8 cellular contexts compared by ENCODE assay signal in genomic region chr2:636649-637405, GRCh38. TPM values are rescaled to one million over a fixed set of nuclear protein-coding genes. Genes with fewer than 3 reads are reported as not detected.
DNase-seq lines count a peak whose midpoint lies in the region; ATAC-seq, FAIRE-seq and TF ChIP-seq lines count a peak whose summit lies in the region.

No MANE protein-coding gene starts in this region.

- H3K4me3 ChIP-seq in SK-N-MC (no peak overlapping the region), right cardiac atrium (ENCODE audit: low read length) (peak overlapping the region; percentile 0)

- H3K9ac ChIP-seq in SK-N-MC (ENCODE audit: insufficient read length), result no peak overlapping the region

- ATAC-seq in right cardiac atrium (peak; percentile 79 to 83), GM18519 (IDR thresholded peaks at IDR 0.05; ENCODE audit: low FRiP score, unreplicated experiment) (no peak)

- peak; percentile 50 for DNase-seq in GM12891 (ENCODE audit: insufficient read length, low spot score)
- DNase-seq in HuH-7 (ENCODE audit: low spot score), result peak; percentile 60
- peak; percentile 18 for DNase-seq in SK-N-MC (ENCODE audit: low read depth, low spot score)
- DNase-seq in anterior cingulate cortex (lab: John Stamatoyannopoulos, UW), result peak in 51 of 58 donors; percentile 5 to 82 (median 35)
- peak; percentile 78 to 91 (median 83) for DNase-seq in right cardiac atrium
- peak; percentile 90 for DNase-seq in retina

- H3K4me1 ChIP-seq in right cardiac atrium (ENCODE audit: control insufficient read depth, insufficient read depth, low read length), result no peaks in the 10 kb centered on the region

- WGBS in right cardiac atrium, result 8% methylated on average over 56 of the region's 56 CpGs

- H3K9me3 ChIP-seq in SK-N-MC (ENCODE audit: low read depth, low read length) (no peaks in the 10 kb centered on the region), right cardiac atrium (ENCODE audit: control insufficient read depth, low read length) (no peaks in the 10 kb centered on the region)

- H3K36me3 ChIP-seq in SK-N-MC (ENCODE audit: insufficient read depth, low read length), result no peaks in the 10 kb centered on the region

- no peak for TF ChIP-seq POLR2A in GM12891 (IDR thresholded peaks at IDR 0.05; ENCODE audit: low read depth, low read length)

- FAIRE-seq in A204.1 (lab: Jason Lieb, UNC) (peak; percentile 58), GM12891 (lab: Jason Lieb, UNC) (peak; percentile 47)

- intact Hi-C loops in right cardiac atrium (cut with DNase I), result no loop called here

- no peaks in the 10 kb centered on the region for H3K27me3 ChIP-seq in right cardiac atrium (ENCODE audit: control insufficient read depth, insufficient read depth)

- H3K27ac ChIP-seq in SK-N-MC, result no peak overlapping the region
- H3K27ac ChIP-seq in right cardiac atrium (ENCODE audit: low read length), result no peak overlapping the region

TF ChIP-seq in GM12891, 5 proteins besides CTCF, POLR2A, EP300 and RAD21:
- TF ChIP-seq POLR2AphosphoS5 (IDR thresholded peaks at IDR 0.05; ENCODE audit: low read depth, low read length), result no peak
- TF ChIP-seq TAF1 (IDR thresholded peaks at IDR 0.05; ENCODE audit: low read depth, low read length), result no peak
- TF ChIP-seq PAX5 (IDR thresholded peaks at IDR 0.05; ENCODE audit: insufficient read depth, low read length, severe bottlenecking), result no peak
- no peak for TF ChIP-seq SPI1 (IDR thresholded peaks at IDR 0.05; ENCODE audit: low read depth, low read length)
- no peak for TF ChIP-seq POU2F2 (IDR thresholded peaks at IDR 0.05; ENCODE audit: low read depth, low read length)

RNA-seq across cellular contexts. Expression of gene TMEM18, which starts 40.4 kb away (rescaled TPM):
- polyA plus RNA-seq in GM12891 (2012; ENCODE audit: low read depth, missing spikeins), result 14.3 TPM
- 10 to 100 TPM; 11.4 to 16.4 (median 15.0) TPM for total RNA-seq in right cardiac atrium
- 10.6 TPM for polyA plus RNA-seq in right cardiac atrium

Comparison
In these comparisons a context has a peak if more than half of its experiments do, and no peak if none do; other contexts are left out.
1. DNase-seq: peak in every context shown above with its lines; median percentile 90 in retina; 83 in right cardiac atrium; 60 in HuH-7; 50 in GM12891; 35 in anterior cingulate cortex; 18 in SK-N-MC.